ENCODE assay signal across 1 cellular context in genomic region chr11:13332124-13332523, GRCh38.
TF ChIP-seq lines count a peak whose summit lies in the region.

No MANE protein-coding gene starts in this region.

TF ChIP-seq in IMR-90, 13 proteins besides CTCF, POLR2A, EP300 and RAD21:
- TF ChIP-seq CEBPB (IDR thresholded peaks at IDR 0.05; ENCODE audit: low read depth, low read length) (no peak), BHLHE40 (IDR thresholded peaks at IDR 0.05; ENCODE audit: low read depth, low read length) (no peak), MXI1 (IDR thresholded peaks at IDR 0.05; ENCODE audit: borderline replicate concordance, low read depth, low read length) (no peak), CHD1 (IDR thresholded peaks at IDR 0.05; ENCODE audit: low read depth, low read length) (no peak), MAFK (IDR thresholded peaks at IDR 0.05; ENCODE audit: low read depth, low read length) (no peak), SMC3 (IDR thresholded peaks at IDR 0.05; ENCODE audit: low read depth, low read length) (no peak), NFE2L2 (IDR thresholded peaks at IDR 0.05; ENCODE audit: low read depth, low read length) (no peak), MAZ (IDR thresholded peaks at IDR 0.05; ENCODE audit: borderline replicate concordance, low read depth, low read length) (no peak), RCOR1 (IDR thresholded peaks at IDR 0.05; ENCODE audit: insufficient replicate concordance, low read length) (no peak), RFX5 (IDR thresholded peaks at IDR 0.05; ENCODE audit: low read depth, low read length) (no peak), FOS (IDR thresholded peaks at IDR 0.05; ENCODE audit: low read depth, low read length) (no peak)
- TF ChIP-seq, protein P1, sequence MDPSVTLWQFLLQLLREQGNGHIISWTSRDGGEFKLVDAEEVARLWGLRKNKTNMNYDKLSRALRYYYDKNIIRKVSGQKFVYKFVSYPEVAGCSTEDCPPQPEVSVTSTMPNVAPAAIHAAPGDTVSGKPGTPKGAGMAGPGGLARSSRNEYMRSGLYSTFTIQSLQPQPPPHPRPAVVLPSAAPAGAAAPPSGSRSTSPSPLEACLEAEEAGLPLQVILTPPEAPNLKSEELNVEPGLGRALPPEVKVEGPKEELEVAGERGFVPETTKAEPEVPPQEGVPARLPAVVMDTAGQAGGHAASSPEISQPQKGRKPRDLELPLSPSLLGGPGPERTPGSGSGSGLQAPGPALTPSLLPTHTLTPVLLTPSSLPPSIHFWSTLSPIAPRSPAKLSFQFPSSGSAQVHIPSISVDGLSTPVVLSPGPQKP (IDR thresholded peaks at IDR 0.05; ENCODE audit: borderline replicate concordance, low read depth, low read length), result no peak
- TF ChIP-seq, protein P2, sequence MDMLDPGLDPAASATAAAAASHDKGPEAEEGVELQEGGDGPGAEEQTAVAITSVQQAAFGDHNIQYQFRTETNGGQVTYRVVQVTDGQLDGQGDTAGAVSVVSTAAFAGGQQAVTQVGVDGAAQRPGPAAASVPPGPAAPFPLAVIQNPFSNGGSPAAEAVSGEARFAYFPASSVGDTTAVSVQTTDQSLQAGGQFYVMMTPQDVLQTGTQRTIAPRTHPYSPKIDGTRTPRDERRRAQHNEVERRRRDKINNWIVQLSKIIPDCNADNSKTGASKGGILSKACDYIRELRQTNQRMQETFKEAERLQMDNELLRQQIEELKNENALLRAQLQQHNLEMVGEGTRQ (IDR thresholded peaks at IDR 0.05; ENCODE audit: low read depth, low read length), result no peak
